Comparison of ENCODE assay signal across 19 cellular contexts in the genomic region with DNA sequence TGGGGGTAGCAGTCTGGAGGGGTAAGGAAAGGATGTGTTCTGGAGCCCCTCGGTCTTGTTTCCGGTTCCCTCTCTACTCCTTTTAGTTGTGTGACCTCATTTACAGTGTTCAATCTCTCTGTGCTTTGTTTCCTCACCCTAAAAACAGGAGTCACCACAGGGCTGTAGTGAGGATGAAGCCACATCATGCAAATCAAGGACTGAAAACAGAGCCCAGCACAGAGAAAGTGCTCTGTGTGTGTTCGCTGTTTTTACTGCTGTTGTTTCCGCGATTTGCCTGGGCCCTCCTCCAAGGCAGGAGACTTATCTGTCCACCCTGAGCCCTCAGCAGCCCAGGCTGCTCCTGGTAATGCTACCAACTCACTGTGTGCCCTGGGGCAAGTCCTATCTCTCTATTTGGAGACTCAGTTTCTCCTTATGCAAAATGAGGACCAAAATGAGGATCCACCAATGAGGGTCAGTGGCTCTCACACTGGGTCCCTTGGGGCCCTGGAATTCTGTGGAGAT.
"Had no signal": no experiment of that assay in that cellular context is flagged by ENCODE, and none has a peak within 500 bp of the region (broad histone marks: within the 10 kb centered on the region; RNA-seq: fewer than 3 reads in every experiment).

No MANE protein-coding gene starts in this region.

- H3K9me3 ChIP-seq: left lung, tibial nerve, vagina had no signal

- DNase-seq: activated B cell treated with CpG ODN at 0.5 μM for 24 hours; activated CD4-positive, alpha-beta memory T cell treated with anti-CD3 and anti-CD28 coated beads, Interleukin-2, amount 10 ng/mL, durations not matched to agents 7 days and 5 days; activated CD4-positive, alpha-beta T cell treated with anti-CD3 and anti-CD28 coated beads for 4 hours; activated naive CD4-positive, alpha-beta T cell; activated naive CD8-positive, alpha-beta T cell treated with anti-CD3 and anti-CD28 coated beads, Interleukin-2, amount 10 ng/mL, durations not matched to agents 7 days and 5 days; activated T-cell treated with anti-CD3 and anti-CD28 coated beads, Interleukin-2, amount 50 U/mL, for 1 hour; amygdala; head of caudate nucleus; naive B cell; stimulated activated naive B cell treated with anti-CD40 and anti-IgM and Interleukin-4, amounts not matched to agents 10 μg/mL and 1 μg/mL and 100 μg/mL, for 72 hours; T-helper 1 cell; T-helper 9 cell had no signal

- H3K36me3 Mint-ChIP-seq: activated naive CD8-positive, alpha-beta T cell treated with anti-CD3 and anti-CD28 coated beads, Interleukin-2, amount 10 ng/mL, durations not matched to agents 7 days and 5 days; naive B cell; neural progenitor cell; stimulated activated naive B cell treated with anti-CD40 and anti-IgM and Interleukin-4, amounts not matched to agents 10 μg/mL and 1 μg/mL and 100 μg/mL, for 72 hours had no signal

- H3K4me3 Mint-ChIP-seq: activated B cell treated with CpG ODN at 0.5 μM for 24 hours; activated CD4-positive, alpha-beta memory T cell treated with anti-CD3 and anti-CD28 coated beads, Interleukin-2, amount 10 ng/mL, durations not matched to agents 7 days and 5 days; activated naive CD8-positive, alpha-beta T cell treated with anti-CD3 and anti-CD28 coated beads, Interleukin-2, amount 10 ng/mL, durations not matched to agents 7 days and 5 days; activated T-helper 17 cell treated with anti-CD3 and anti-CD28 coated beads, Interleukin-2, amount 50 U/mL, for 72 hours; naive B cell; neural progenitor cell; stimulated activated naive B cell treated with anti-CD40 and anti-IgM and Interleukin-4, amounts not matched to agents 10 μg/mL and 1 μg/mL and 100 μg/mL, for 72 hours had no signal

- H3K27me3 ChIP-seq: dorsolateral prefrontal cortex, left lung, neural progenitor cell, tibial nerve, vagina had no signal

- ATAC-seq: activated T-helper 17 cell treated with anti-CD3 and anti-CD28 coated beads, Interleukin-2, amount 50 U/mL, for 72 hours; left lung; sciatic nerve; stimulated activated naive B cell treated with anti-CD40 and anti-IgM and Interleukin-4, amounts not matched to agents 10 μg/mL and 1 μg/mL and 100 μg/mL, for 72 hours had no signal

- H3K4me3 ChIP-seq: dorsolateral prefrontal cortex, left lung, neural progenitor cell, tibial nerve, vagina had no signal

- H3K9me3 Mint-ChIP-seq: activated B cell treated with CpG ODN at 0.5 μM for 24 hours; activated CD4-positive, alpha-beta memory T cell treated with anti-CD3 and anti-CD28 coated beads, Interleukin-2, amount 10 ng/mL, durations not matched to agents 7 days and 5 days; activated naive CD8-positive, alpha-beta T cell treated with anti-CD3 and anti-CD28 coated beads, Interleukin-2, amount 10 ng/mL, durations not matched to agents 7 days and 5 days; activated T-helper 17 cell treated with anti-CD3 and anti-CD28 coated beads, Interleukin-2, amount 50 U/mL, for 72 hours; stimulated activated naive B cell treated with anti-CD40 and anti-IgM and Interleukin-4, amounts not matched to agents 10 μg/mL and 1 μg/mL and 100 μg/mL, for 72 hours had no signal

- H3K4me1 Mint-ChIP-seq: activated B cell treated with CpG ODN at 0.5 μM for 24 hours; activated CD4-positive, alpha-beta memory T cell treated with anti-CD3 and anti-CD28 coated beads, Interleukin-2, amount 10 ng/mL, durations not matched to agents 7 days and 5 days; activated naive CD8-positive, alpha-beta T cell treated with anti-CD3 and anti-CD28 coated beads, Interleukin-2, amount 10 ng/mL, durations not matched to agents 7 days and 5 days; activated T-helper 17 cell treated with anti-CD3 and anti-CD28 coated beads, Interleukin-2, amount 50 U/mL, for 72 hours; stimulated activated naive B cell treated with anti-CD40 and anti-IgM and Interleukin-4, amounts not matched to agents 10 μg/mL and 1 μg/mL and 100 μg/mL, for 72 hours had no signal

- H3K27ac ChIP-seq: dorsolateral prefrontal cortex, left lung, neural progenitor cell, tibial nerve, vagina had no signal

- H3K36me3 ChIP-seq: left lung, neural progenitor cell, tibial nerve, vagina had no signal

- H3K9ac ChIP-seq: neural progenitor cell had no signal

- H3K27ac Mint-ChIP-seq: activated B cell treated with CpG ODN at 0.5 μM for 24 hours; activated CD4-positive, alpha-beta memory T cell treated with anti-CD3 and anti-CD28 coated beads, Interleukin-2, amount 10 ng/mL, durations not matched to agents 7 days and 5 days; activated naive CD8-positive, alpha-beta T cell treated with anti-CD3 and anti-CD28 coated beads, Interleukin-2, amount 10 ng/mL, durations not matched to agents 7 days and 5 days; activated T-helper 17 cell treated with anti-CD3 and anti-CD28 coated beads, Interleukin-2, amount 50 U/mL, for 72 hours; naive B cell; neural progenitor cell; stimulated activated naive B cell treated with anti-CD40 and anti-IgM and Interleukin-4, amounts not matched to agents 10 μg/mL and 1 μg/mL and 100 μg/mL, for 72 hours had no signal

- H3K27me3 Mint-ChIP-seq: activated naive CD8-positive, alpha-beta T cell treated with anti-CD3 and anti-CD28 coated beads, Interleukin-2, amount 10 ng/mL, durations not matched to agents 7 days and 5 days had no signal
